25 cellular contexts compared by ENCODE assay signal in genomic region chr20:57545927-57546662, GRCh38. TPM values are rescaled to one million over a fixed set of nuclear protein-coding genes. Genes with fewer than 3 reads are reported as not detected.
DNase-seq lines count a peak whose midpoint lies in the region; ATAC-seq and TF ChIP-seq lines count a peak whose summit lies in the region.
"Had no signal": no experiment of that assay in that cellular context is flagged by ENCODE, and none has a peak within 500 bp of the region (broad histone marks: within the 10 kb centered on the region; RNA-seq: fewer than 3 reads in every experiment).

No MANE protein-coding gene starts in this region.

- H3K27ac ChIP-seq in caudate nucleus (ENCODE audit: low read depth, low read length) = peak overlapping the region; percentile 47
- H3K27ac ChIP-seq in liver (ENCODE audit: low read depth in 1 of 2, low read length in 2 of 2) = peak overlapping the region; percentile 77 to 95
- H3K27ac ChIP-seq in transverse colon = peak overlapping the region; percentile 70 to 82 (median 72)
- H3K27ac ChIP-seq: BLaER1, heart left ventricle, VCaP had no signal

- no peak for TF ChIP-seq EP300 in transverse colon (IDR thresholded peaks at IDR 0.05; ENCODE audit: low read depth)

- no peaks in the 10 kb centered on the region for H4K20me1 ChIP-seq in Loucy (ENCODE audit: insufficient read depth, low read length, poor library complexity, severe bottlenecking)
- H4K20me1 ChIP-seq: BLaER1 had no signal

- no peak overlapping the region for H2AFZ ChIP-seq in Loucy (ENCODE audit: low read length)

- H3K79me2 ChIP-seq in Loucy (ENCODE audit: insufficient read depth, low read length) = no peaks in the 10 kb centered on the region

- peak in 1 of 2 donors; percentile 43 for TF ChIP-seq RAD21 in liver (IDR thresholded peaks at IDR 0.05)

- ATAC-seq in GM18907 (IDR thresholded peaks at IDR 0.05; ENCODE audit: unreplicated experiment) = no peak
- no peak for ATAC-seq in HG02884 (IDR thresholded peaks at IDR 0.05; ENCODE audit: unreplicated experiment)
- ATAC-seq: naive thymus-derived CD4-positive, alpha-beta T cell had no signal

- H3K27me3 ChIP-seq in Loucy (ENCODE audit: insufficient read depth, low read length, poor library complexity, severe bottlenecking) = no peaks in the 10 kb centered on the region
- no peaks in the 10 kb centered on the region for H3K27me3 ChIP-seq in liver (ENCODE audit: control insufficient read depth in 4 of 4, insufficient read depth in 4 of 4, low read length in 3 of 4)
- H3K27me3 ChIP-seq in transverse colon = no peaks in the 10 kb centered on the region
- H3K27me3 ChIP-seq: BLaER1 had no signal

- H3F3A ChIP-seq in Loucy (ENCODE audit: low read depth) = no peaks in the 10 kb centered on the region

- intact Hi-C loops in transverse colon (cut with DNase I; ENCODE audit: low total_unique reads) = no loop called here

- no peak overlapping the region for H3K4me3 ChIP-seq in Loucy (ENCODE audit: low read length, poor library complexity, severe bottlenecking)
- peak overlapping the region in 2 of 3 donors; percentile 0 to 14 for H3K4me3 ChIP-seq in liver (ENCODE audit: low read depth in 1 of 3, low read length in 3 of 3)
- H3K4me3 ChIP-seq in transverse colon = no peak overlapping the region
- H3K4me3 ChIP-seq: BLaER1, heart left ventricle had no signal

- H3K4me1 ChIP-seq in Loucy (ENCODE audit: insufficient read depth, low read length, poor library complexity, severe bottlenecking) (no peaks in the 10 kb centered on the region), liver (ENCODE audit: control insufficient read depth in 4 of 4, insufficient read depth in 4 of 4, low read length in 3 of 4) (peaks cover 3 to 51% (median 18%) of the 10 kb centered on the region in 4 donors), transverse colon (peaks cover 0 to 44% (median 26%) of the 10 kb centered on the region in 4 donors)
- H3K4me1 ChIP-seq: BLaER1, heart left ventricle had no signal

- H3K9ac ChIP-seq in Loucy (ENCODE audit: low read depth, low read length, poor library complexity, severe bottlenecking) = no peak overlapping the region
- peak overlapping the region in 1 of 2 donors; percentile 0 for H3K9ac ChIP-seq in liver (ENCODE audit: low read depth in 1 of 2, low read length in 2 of 2)
- H3K9ac ChIP-seq: BLaER1 had no signal

- WGBS in liver = 38% methylated on average over 12 of the region's 12 CpGs
- WGBS in transverse colon (ENCODE audit: low coverage in 1 of 2), 2 donors = 84% methylated on average over 12 of the region's 12 CpGs; no CpG with 5 or more reads in 1 of the 2 donors

- in situ Hi-C loops in transverse colon (cut with MboI; ENCODE audit: low pct_ligation_motif_present in 1 of 4, low pct_unique_long_range_greater_than_20kb in 1 of 4, low sequenced_read_pairs in 3 of 4) = no loop called here

- H3K36me3 ChIP-seq in Loucy (ENCODE audit: insufficient read depth, low read length) = no peaks in the 10 kb centered on the region
- no peaks in the 10 kb centered on the region for H3K36me3 ChIP-seq in liver (ENCODE audit: control insufficient read depth in 4 of 4, insufficient read depth in 3 of 4, low read depth in 1 of 4, low read length in 3 of 4)
- no peaks in the 10 kb centered on the region for H3K36me3 ChIP-seq in transverse colon
- H3K36me3 ChIP-seq: BLaER1, heart left ventricle had no signal

- H3K4me2 ChIP-seq in Loucy (ENCODE audit: low read depth, low read length, poor library complexity, severe bottlenecking) = no peak overlapping the region
- H3K4me2 ChIP-seq: BLaER1 had no signal

- DNase-seq in caudate nucleus (lab: John Stamatoyannopoulos, UW) (no peak), transverse colon (no peak), HuH-7.5 (ENCODE audit: low spot score) (no peak)
- DNase-seq: activated gamma-delta T cell treated with Interleukin-2 at 50 U/mL for 16 hours; activated T-cell treated with anti-CD3 and anti-CD28 coated beads, Interleukin-2, amount 50 U/mL, for 24 hours; DMS153; effector CD8-positive, alpha-beta T cell; H7; heart left ventricle; kidney glomerular epithelial cell; naive thymus-derived CD4-positive, alpha-beta T cell; NCI-H2081 treated with DMSO at 0.1 percent for 48 hours; NCI-H82; occipital lobe had no signal

- H3K9me2 ChIP-seq in Loucy (replicated peaks; ENCODE audit: low read depth, low read length) = no peaks in the 10 kb centered on the region

- TF ChIP-seq CTCF in Loucy (conservative IDR thresholded peaks at IDR 0.05; ENCODE audit: low read length) (peak; percentile 22; the same call in 1 of the 2 replicates), liver (IDR thresholded peaks at IDR 0.05; ENCODE audit: low read depth, low read length, missing input control) (peak; percentile 24), transverse colon (IDR thresholded peaks at IDR 0.05) (no peak)

- no peaks in the 10 kb centered on the region for H3K9me3 ChIP-seq in Loucy (ENCODE audit: insufficient read depth, low read depth, low read length)
- H3K9me3 ChIP-seq in liver (ENCODE audit: control insufficient read depth in 4 of 4, low read length in 3 of 4) = no peaks in the 10 kb centered on the region
- H3K9me3 ChIP-seq in transverse colon = no peaks in the 10 kb centered on the region
- H3K9me3 ChIP-seq: BLaER1, heart left ventricle had no signal

- TF ChIP-seq POLR2A in transverse colon (IDR thresholded peaks at IDR 0.05) = no peak

TF ChIP-seq in liver, 16 proteins besides CTCF, POLR2A, EP300 and RAD21:
- TF ChIP-seq SP1 (IDR thresholded peaks at IDR 0.05) = no peak
- no peak for TF ChIP-seq JUND (IDR thresholded peaks at IDR 0.05)
- TF ChIP-seq RXRA (IDR thresholded peaks at IDR 0.05) = peak in 1 of 2 donors; percentile 86
- no peak for TF ChIP-seq FOXA1 (IDR thresholded peaks at IDR 0.05)
- TF ChIP-seq ZBTB33 (IDR thresholded peaks at IDR 0.05) = peak; percentile 23
- TF ChIP-seq HNF4A (conservative IDR thresholded peaks at IDR 0.05) = peak in 1 of 2 donors; percentile 73
- TF ChIP-seq MAX (IDR thresholded peaks at IDR 0.05) = peak; percentile 73
- TF ChIP-seq EGR1 (IDR thresholded peaks at IDR 0.05; ENCODE audit: low read depth in 2 of 2) = peak in 1 of 2 donors; percentile 48
- TF ChIP-seq REST (IDR thresholded peaks at IDR 0.05) = peak; percentile 65
- peak; percentile 91 for TF ChIP-seq YY1 (IDR thresholded peaks at IDR 0.05)
- no peak for TF ChIP-seq ATF3 (IDR thresholded peaks at IDR 0.05)
- no peak for TF ChIP-seq HNF4G (IDR thresholded peaks at IDR 0.05)
- peak; percentile 39 for TF ChIP-seq FOXA2 (IDR thresholded peaks at IDR 0.05)

RNA-seq across cellular contexts. Expression of gene PCK1, which starts 14.8 kb away (rescaled TPM):
- total RNA-seq in liver (100 to 1,000 TPM in 1 of 2 donors, 1 to 10 TPM in 1; 8.9 to 532 TPM), transverse colon (100 to 1,000 TPM; 395 to 794 (median 739) TPM)
- polyA plus RNA-seq in liver = 100 to 1,000 TPM; 265 to 363 TPM
- total RNA-seq: epithelial cell of proximal tubule; fibroblast of villous mesenchyme; H7; MCF 10A; naive thymus-derived CD4-positive, alpha-beta T cell; pulmonary artery endothelial cell had no signal
- polyA plus RNA-seq: AG04450; naive thymus-derived CD4-positive, alpha-beta T cell had no signal

RNA-seq across cellular contexts. Expression of gene CTCFL, which starts 21.2 kb away (rescaled TPM):
- total RNA-seq in liver = under 1 TPM; 0.05 to 0.08 TPM
- polyA plus RNA-seq in liver = under 1 TPM in 1 of 2 donors, not detected in 1; 0.08 TPM
- under 1 TPM in 1 of 4 donors, not detected in 3; 0.14 TPM for total RNA-seq in transverse colon
- total RNA-seq: fibroblast of villous mesenchyme; heart left ventricle; MCF 10A; naive thymus-derived CD4-positive, alpha-beta T cell; occipital lobe; pulmonary artery endothelial cell had no signal
- polyA plus RNA-seq: AG04450; heart left ventricle; naive thymus-derived CD4-positive, alpha-beta T cell had no signal

Comparison
In these comparisons a context has a peak if more than half of its experiments do, and no peak if none do; other contexts are left out.
1. H3K4me3 ChIP-seq: peak in liver (2 of 3); none in Loucy (single experiment) and transverse colon (0 of 4).
2. CTCF ChIP-seq: peak in Loucy (single experiment) and liver (single experiment); none in transverse colon (0 of 5).
3. Peak in every context shown above with its lines, with median percentiles within 50 percentile points of each other: H3K27ac ChIP-seq.